9 cellular contexts compared by ENCODE assay signal in genomic region chr6:30101423-30101938, GRCh38. TPM values are rescaled to one million over a fixed set of nuclear protein-coding genes. Genes with fewer than 3 reads are reported as not detected.
DNase-seq lines count a peak whose midpoint lies in the region; ATAC-seq, FAIRE-seq and TF ChIP-seq lines count a peak whose summit lies in the region.
"Had no signal": no experiment of that assay in that cellular context is flagged by ENCODE, and none has a peak within 500 bp of the region (broad histone marks: within the 10 kb centered on the region; RNA-seq: fewer than 3 reads in every experiment).

No MANE protein-coding gene starts in this region.

- no peak for DNase-seq in HAP-1 (ENCODE audit: low spot score in 2 of 2)
- no peak for DNase-seq in fibroblast of villous mesenchyme (ENCODE audit: low read depth)
- DNase-seq in pancreas: no peak
- DNase-seq in inferior parietal cortex (ENCODE audit: extremely low spot score): no peak

- ATAC-seq in pancreas: peak; percentile 2 to 8 (median 7)
- no peak for ATAC-seq in GM19035 (IDR thresholded peaks at IDR 0.05; ENCODE audit: unreplicated experiment)
- no peak for ATAC-seq in GM21390 (IDR thresholded peaks at IDR 0.05; ENCODE audit: unreplicated experiment)
- no peak for ATAC-seq in HG02759 (IDR thresholded peaks at IDR 0.05; ENCODE audit: unreplicated experiment)

- in situ Hi-C loops in HAP-1 (cut with MboI; ENCODE audit: low sequenced_read_pairs): no loop called here

- no peaks in the 10 kb centered on the region for H3K9me3 ChIP-seq in HAP-1
- no peaks in the 10 kb centered on the region for H3K9me3 ChIP-seq in pancreas

- no peak for FAIRE-seq in pancreas (lab: Jason Lieb, UNC)

- H3K4me3 ChIP-seq in HAP-1: peak overlapping the region; percentile 22
- peak overlapping the region; percentile 48 for H3K4me3 ChIP-seq in WI38 (ENCODE audit: low read depth, low read length)
- peak overlapping the region; percentile 57 for H3K4me3 ChIP-seq in fibroblast of villous mesenchyme (ENCODE audit: low read depth, low read length)
- H3K4me3 ChIP-seq in pancreas: peak overlapping the region in 3 of 4 donors; percentile 11 to 49 (median 34)

- intact Hi-C loops in pancreas (cut with DNase I): no loop called here

- H3K36me3 ChIP-seq in HAP-1 (replicated peaks) (no peaks in the 10 kb centered on the region), pancreas (no peaks in the 10 kb centered on the region)

- WGBS in pancreas, 2 donors: 3 to 4% methylated on average over 13 of the region's 13 CpGs

- no peaks in the 10 kb centered on the region for H3K27me3 ChIP-seq in HAP-1 (ENCODE audit: low read depth)
- H3K27me3 ChIP-seq in pancreas: peaks cover 0 to 6% (median 0%) of the 10 kb centered on the region in 4 donors

- H3K4me1 ChIP-seq in HAP-1: peaks cover 24% of the 10 kb centered on the region
- H3K4me1 ChIP-seq in pancreas: peaks cover 11 to 15% (median 11%) of the 10 kb centered on the region in 3 donors

- TF ChIP-seq CTCF in WI38 (IDR thresholded peaks at IDR 0.05; ENCODE audit: low read depth, low read length) (no peak), fibroblast of villous mesenchyme (IDR thresholded peaks at IDR 0.05; ENCODE audit: insufficient read depth, low read depth, low read length) (no peak), pancreas (IDR thresholded peaks at IDR 0.05) (no peak)

- peak overlapping the region in 2 of 4 donors; percentile 6 to 8 for H3K27ac ChIP-seq in pancreas

RNA-seq across cellular contexts. Expression of gene TRIM31, which starts 11.4 kb away (rescaled TPM):
- total RNA-seq in fibroblast of villous mesenchyme: not detected in 2 replicates
- under 1 TPM in 5 of 6 donors, not detected in 1; 0.14 to 0.22 (median 0.16) TPM for total RNA-seq in pancreas
- under 1 TPM; 0.15 to 0.19 TPM for polyA plus RNA-seq in pancreas
- total RNA-seq: SK-MEL-5 had no signal

RNA-seq across cellular contexts. Expression of gene RNF39, which starts 25.9 kb away (rescaled TPM):
- total RNA-seq in fibroblast of villous mesenchyme: not detected in 2 replicates
- 1 to 10 TPM in 3 of 6 donors, under 1 TPM in 3; 0.18 to 1.3 (median 0.78) TPM for total RNA-seq in pancreas
- under 1 TPM; 0.38 to 0.54 TPM for polyA plus RNA-seq in pancreas
- total RNA-seq: SK-MEL-5 had no signal

RNA-seq across cellular contexts. Expression of gene TRIM40, which starts 34.5 kb away (rescaled TPM):
- total RNA-seq in fibroblast of villous mesenchyme (not detected in 2 replicates), pancreas (not detected)
- polyA plus RNA-seq in pancreas: not detected
- total RNA-seq: SK-MEL-5 had no signal

RNA-seq across cellular contexts. Expression of gene PPP1R11, which starts 34.5 kb away (rescaled TPM):
- total RNA-seq in fibroblast of villous mesenchyme: 23.7 and 33.2 TPM in 2 replicates
- 10 to 100 TPM; 17.9 to 35.6 (median 23.8) TPM for total RNA-seq in pancreas
- 10 to 100 TPM; 20.8 to 36.9 TPM for polyA plus RNA-seq in pancreas

RNA-seq across cellular contexts. Expression of gene POLR1H, which starts 40.4 kb away (rescaled TPM):
- 20.0 and 20.3 TPM in 2 replicates for total RNA-seq in fibroblast of villous mesenchyme
- total RNA-seq in pancreas: 10 to 100 TPM; 12.5 to 19.3 (median 13.5) TPM
- 10 to 100 TPM; 20.7 to 29.8 TPM for polyA plus RNA-seq in pancreas

Comparison
In these comparisons a context has a peak if more than half of its experiments do, and no peak if none do; other contexts are left out.
1. ATAC-seq: peak in pancreas (4 of 4); none in GM19035 (single experiment), GM21390 (single experiment) and HG02759 (single experiment).
2. Peak in every context shown above with its lines, with median percentiles within 50 percentile points of each other: H3K4me3 ChIP-seq.